ENCODE assay signal across 21 cellular contexts in the genomic region with DNA sequence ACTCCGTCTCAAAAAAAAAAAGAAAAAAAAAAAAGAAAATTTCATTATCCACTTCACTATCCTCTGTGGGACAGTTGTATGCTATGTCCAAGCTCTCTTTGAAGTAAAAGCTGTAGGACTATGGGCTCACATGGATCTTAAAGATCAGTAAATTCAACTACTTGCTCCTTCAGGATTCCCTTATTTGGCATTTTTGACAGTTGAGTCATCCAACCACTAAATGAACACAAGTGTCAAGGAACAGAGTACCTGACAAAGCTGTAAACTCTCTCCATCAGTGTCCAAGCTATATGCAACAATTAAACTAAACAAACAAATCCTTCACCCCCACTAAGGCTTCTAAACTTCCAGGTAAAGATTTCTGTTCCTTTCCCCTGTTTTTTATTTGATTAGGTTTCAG.
"Had no signal": no experiment of that assay in that cellular context is flagged by ENCODE, and none has a peak within 500 bp of the region (broad histone marks: within the 10 kb centered on the region; RNA-seq: fewer than 3 reads in every experiment).

No MANE protein-coding gene starts in this region.

- H3K9me3 ChIP-seq: neutrophil, transverse colon, vagina had no signal

- H3K79me2 ChIP-seq: hepatocyte had no signal

- H3K27ac ChIP-seq: dorsolateral prefrontal cortex, hepatocyte, left ventricle myocardium inferior, neutrophil, right atrium auricular region, transverse colon, vagina had no signal

- H3K4me2 ChIP-seq: hepatocyte had no signal

- H3K36me3 ChIP-seq: left ventricle myocardium inferior, neutrophil, right atrium auricular region, transverse colon, vagina had no signal

- H3K4me1 ChIP-seq: left ventricle myocardium inferior, right atrium auricular region, transverse colon, vagina had no signal

- H2AFZ ChIP-seq: hepatocyte had no signal

- H3K4me3 ChIP-seq: dorsolateral prefrontal cortex, hepatocyte, left ventricle myocardium inferior, right atrium auricular region, transverse colon, vagina had no signal

- DNase-seq: activated B cell treated with CpG ODN at 0.5 μM for 24 hours; activated CD4-positive, alpha-beta T cell treated with anti-CD3 and anti-CD28 coated beads for 48 hours; activated CD8-positive, alpha-beta T cell treated with anti-CD3 and anti-CD28 coated beads for 36 hours; activated effector memory CD4-positive, alpha-beta T cell treated with anti-CD3 and anti-CD28 coated beads, Interleukin-2, amount 50 U/mL, for 16 hours; activated T-cell treated with anti-CD3 and anti-CD28 coated beads, Interleukin-2, amount 50 U/mL, for 4 hours; amniotic stem cell; dorsolateral prefrontal cortex; endodermal cell; kidney; left ventricle myocardium inferior; natural killer cell; stimulated activated CD4-positive, alpha-beta T cell treated with anti-CD3 and anti-CD28 coated beads, Interleukin-15, amount 100 ng/mL, for 24 hours; stimulated activated CD4-positive, alpha-beta T cell treated with anti-CD3 and anti-CD28 coated beads, Interleukin-4, amount 100 ng/mL, for 24 hours; stimulated activated naive CD4-positive, alpha-beta T cell; substantia nigra; T-helper 2 cell; transverse colon had no signal

- H3K27me3 ChIP-seq: dorsolateral prefrontal cortex, hepatocyte, neutrophil, right atrium auricular region, transverse colon, vagina had no signal
